ENCODE assay signal across 1 cellular context in the genomic region with DNA sequence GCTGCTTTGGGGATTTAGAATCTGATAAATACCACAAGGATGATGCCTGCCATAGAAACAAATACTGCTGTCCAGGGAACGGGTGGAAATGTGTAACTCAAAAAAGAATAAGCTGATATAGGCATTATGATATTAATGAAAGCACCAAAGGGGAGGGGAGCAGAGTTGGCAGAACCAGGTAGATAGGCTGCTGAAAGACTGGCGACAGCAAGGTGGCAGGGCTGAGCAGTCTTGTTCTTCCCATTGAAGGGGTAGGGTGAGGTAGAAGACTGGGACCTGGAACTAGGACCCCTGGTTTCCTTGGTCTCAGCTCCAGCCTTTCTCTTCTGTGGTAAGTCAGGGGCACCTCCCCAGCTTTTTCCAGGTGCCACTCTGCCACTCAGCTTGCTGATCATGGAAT.
TF ChIP-seq lines count a peak whose summit lies in the region.

No MANE protein-coding gene starts in this region.

TF ChIP-seq in HCT116, 20 proteins besides CTCF, POLR2A, EP300 and RAD21 (continued from another document):
- TF ChIP-seq, protein P1, sequence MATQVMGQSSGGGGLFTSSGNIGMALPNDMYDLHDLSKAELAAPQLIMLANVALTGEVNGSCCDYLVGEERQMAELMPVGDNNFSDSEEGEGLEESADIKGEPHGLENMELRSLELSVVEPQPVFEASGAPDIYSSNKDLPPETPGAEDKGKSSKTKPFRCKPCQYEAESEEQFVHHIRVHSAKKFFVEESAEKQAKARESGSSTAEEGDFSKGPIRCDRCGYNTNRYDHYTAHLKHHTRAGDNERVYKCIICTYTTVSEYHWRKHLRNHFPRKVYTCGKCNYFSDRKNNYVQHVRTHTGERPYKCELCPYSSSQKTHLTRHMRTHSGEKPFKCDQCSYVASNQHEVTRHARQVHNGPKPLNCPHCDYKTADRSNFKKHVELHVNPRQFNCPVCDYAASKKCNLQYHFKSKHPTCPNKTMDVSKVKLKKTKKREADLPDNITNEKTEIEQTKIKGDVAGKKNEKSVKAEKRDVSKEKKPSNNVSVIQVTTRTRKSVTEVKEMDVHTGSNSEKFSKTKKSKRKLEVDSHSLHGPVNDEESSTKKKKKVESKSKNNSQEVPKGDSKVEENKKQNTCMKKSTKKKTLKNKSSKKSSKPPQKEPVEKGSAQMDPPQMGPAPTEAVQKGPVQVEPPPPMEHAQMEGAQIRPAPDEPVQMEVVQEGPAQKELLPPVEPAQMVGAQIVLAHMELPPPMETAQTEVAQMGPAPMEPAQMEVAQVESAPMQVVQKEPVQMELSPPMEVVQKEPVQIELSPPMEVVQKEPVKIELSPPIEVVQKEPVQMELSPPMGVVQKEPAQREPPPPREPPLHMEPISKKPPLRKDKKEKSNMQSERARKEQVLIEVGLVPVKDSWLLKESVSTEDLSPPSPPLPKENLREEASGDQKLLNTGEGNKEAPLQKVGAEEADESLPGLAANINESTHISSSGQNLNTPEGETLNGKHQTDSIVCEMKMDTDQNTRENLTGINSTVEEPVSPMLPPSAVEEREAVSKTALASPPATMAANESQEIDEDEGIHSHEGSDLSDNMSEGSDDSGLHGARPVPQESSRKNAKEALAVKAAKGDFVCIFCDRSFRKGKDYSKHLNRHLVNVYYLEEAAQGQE (IDR thresholded peaks at IDR 0.05; ENCODE audit: low read depth) = no peak
- no peak for TF ChIP-seq YY1 (IDR thresholded peaks at IDR 0.05; ENCODE audit: extremely low read depth, insufficient replicate concordance, low read depth, low read length)
- TF ChIP-seq POLR2AphosphoS5 (IDR thresholded peaks at IDR 0.05; ENCODE audit: low read depth, low read length) = no peak
- no peak for TF ChIP-seq EZH2phosphoT487 (IDR thresholded peaks at IDR 0.05; ENCODE audit: borderline replicate concordance)
- no peak for TF ChIP-seq FOSL1 (IDR thresholded peaks at IDR 0.05; ENCODE audit: low read depth)
- TF ChIP-seq ZFX (IDR thresholded peaks at IDR 0.05) = no peak
- TF ChIP-seq SRF (IDR thresholded peaks at IDR 0.05; ENCODE audit: low read depth) = no peak
TF ChIP-seq in HCT116: peak in this region for 0.
